Comparison of ENCODE assay signal across 20 cellular contexts in the genomic region with DNA sequence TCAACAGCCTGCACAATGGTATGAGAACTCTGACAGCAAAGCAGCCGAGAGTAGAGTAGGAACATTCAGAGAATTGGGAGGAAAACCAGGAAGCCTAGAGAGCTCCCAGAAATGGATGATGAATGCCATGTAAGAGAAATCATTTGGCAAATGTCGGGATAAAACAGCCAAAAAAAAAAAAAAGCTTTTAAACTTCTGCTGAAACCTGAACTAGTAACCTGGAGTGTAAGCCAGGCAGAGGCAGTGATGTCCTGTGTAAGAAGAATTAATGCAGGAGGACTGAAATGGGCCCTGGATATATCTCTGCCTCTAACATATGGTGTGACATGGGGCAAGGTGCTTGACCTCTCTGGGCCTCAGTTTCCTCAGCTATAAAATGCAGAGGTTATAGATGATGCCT. TPM values are rescaled to one million over a fixed set of nuclear protein-coding genes. Genes with fewer than 3 reads are reported as not detected.
DNase-seq lines count a peak whose midpoint lies in the region; ATAC-seq, FAIRE-seq and TF ChIP-seq lines count a peak whose summit lies in the region.
"Had no signal": no experiment of that assay in that cellular context is flagged by ENCODE, and none has a peak within 500 bp of the region (broad histone marks: within the 10 kb centered on the region; RNA-seq: fewer than 3 reads in every experiment).

No MANE protein-coding gene starts in this region.

- H3K4me3 ChIP-seq in SK-N-SH (ENCODE audit: low read depth in 2 of 2, low read length in 1 of 2) (no peak overlapping the region), endothelial cell of umbilical vein (replicated peaks in 1 of 3; ENCODE audit: insufficient read depth in 1 of 3, low read depth in 1 of 3, low read length in 3 of 3) (no peak overlapping the region), muscle layer of colon (ENCODE audit: low read depth in 1 of 2, low read length in 2 of 2) (no peak overlapping the region), transverse colon (no peak overlapping the region)
- H3K4me3 ChIP-seq: dorsolateral prefrontal cortex, psoas muscle had no signal

- POLR2A ChIA-PET in SK-N-SH (lab: Yijun Ruan, JAX) (no interaction called here), endothelial cell of umbilical vein (lab: Charles Lee) (no interaction called here)

- in situ Hi-C loops in transverse colon (cut with MboI; ENCODE audit: low pct_ligation_motif_present in 1 of 4, low pct_unique_long_range_greater_than_20kb in 1 of 4, low sequenced_read_pairs in 3 of 4), result loop anchor here in 3 of 4 donors (10.0 kb wide), 1 partner anchor 130 kb away; no protein-coding TSS in a partner anchor

- H3K9me3 ChIP-seq in SK-N-SH, result no peaks in the 10 kb centered on the region
- no peaks in the 10 kb centered on the region for H3K9me3 ChIP-seq in endothelial cell of umbilical vein (replicated peaks; ENCODE audit: control insufficient read depth, insufficient read depth, low read length)
- H3K9me3 ChIP-seq in muscle layer of colon (ENCODE audit: low read length), result no peaks in the 10 kb centered on the region
- H3K9me3 ChIP-seq in transverse colon, result no peaks in the 10 kb centered on the region
- H3K9me3 ChIP-seq: psoas muscle had no signal

- dilution Hi-C loops in endothelial cell of umbilical vein (cut with MboI; ENCODE audit: extremely low pct_ligation_motif_present, low sequenced_read_pairs), result no loop called here

- no peak for TF ChIP-seq RAD21 in SK-N-SH (IDR thresholded peaks at IDR 0.05; ENCODE audit: low read length)

- BruUV-seq in endothelial cell of umbilical vein (replicated peaks; lab: Mats Ljungman, UMichigan), result no TSS peak

- peaks cover 26 to 77% of the 10 kb centered on the region in 2 experiments for H3K4me1 ChIP-seq in SK-N-SH (ENCODE audit: control insufficient read depth in 1 of 2, insufficient read depth in 2 of 2, low read depth in 1 of 2, low read length in 1 of 2)
- H3K4me1 ChIP-seq in endothelial cell of umbilical vein (ENCODE audit: control insufficient read depth, extremely low read depth, insufficient read depth, low read length), result peaks cover 16% of the 10 kb centered on the region
- H3K4me1 ChIP-seq in muscle layer of colon (ENCODE audit: insufficient read depth, low read length), result peaks cover 99% of the 10 kb centered on the region
- peaks cover 6 to 69% (median 35%) of the 10 kb centered on the region in 4 donors for H3K4me1 ChIP-seq in transverse colon
- H3K4me1 ChIP-seq: psoas muscle had no signal

- DNase-seq in SK-N-SH (no peak), endothelial cell of umbilical vein (ENCODE audit: low read depth, low spot score) (no peak), transverse colon (no peak), NCI-H128 (lab: John Stamatoyannopoulos, UW; ENCODE audit: unreplicated experiment) (no peak), NCI-H526 treated with DMSO at 0.1 percent for 48 hours (lab: John Stamatoyannopoulos, UW) (no peak)
- DNase-seq: activated CD4-positive, alpha-beta memory T cell treated with anti-CD3 and anti-CD28 coated beads, Interleukin-2, amount 10 ng/mL, durations not matched to agents 7 days and 5 days; activated naive CD4-positive, alpha-beta T cell treated with anti-CD3 and anti-CD28 coated beads, Interleukin-2, amount 10 ng/mL, durations not matched to agents 7 days and 5 days; activated T-cell treated with anti-CD3 and anti-CD28 coated beads, Interleukin-2, amount 50 U/mL, for 24 hours; COR-L47; dorsolateral prefrontal cortex; NCI-H1930; NCI-H510A; WERI-Rb-1 had no signal

- peaks cover 58% of the 10 kb centered on the region for H3F3A ChIP-seq in SK-N-SH (replicated peaks; ENCODE audit: insufficient read depth)

- CTCF ChIA-PET in SK-N-SH (lab: Yijun Ruan, JAX) (interaction anchor here (3.2 to 12.9 kb wide), 3 partner anchors 9 to 134 kb away, joined by 12 to 269 read pairs (median 17); no protein-coding TSS in a partner anchor), endothelial cell of umbilical vein (lab: Charles Lee) (interaction anchor here (0.6 to 2.3 kb wide), 6 partner anchors 8 to 915 kb away, joined by 3 to 16 read pairs (median 6); no protein-coding TSS in a partner anchor)

- H3K27me3 ChIP-seq in SK-N-SH (ENCODE audit: insufficient read depth), result no peaks in the 10 kb centered on the region
- H3K27me3 ChIP-seq in endothelial cell of umbilical vein (ENCODE audit: control insufficient read depth in 2 of 2, insufficient read depth in 2 of 2, low read length in 2 of 2), result no peaks in the 10 kb centered on the region
- H3K27me3 ChIP-seq in muscle layer of colon (ENCODE audit: control insufficient read depth in 1 of 2, insufficient read depth in 2 of 2, low read length in 2 of 2), result no peaks in the 10 kb centered on the region
- H3K27me3 ChIP-seq in transverse colon, result no peaks in the 10 kb centered on the region
- H3K27me3 ChIP-seq: dorsolateral prefrontal cortex had no signal

- H3K9ac ChIP-seq in SK-N-SH (peak overlapping the region; percentile 55; the same call in 1 of the 2 replicates), endothelial cell of umbilical vein (replicated peaks; ENCODE audit: extremely low read depth, insufficient read depth, low read length) (no peak overlapping the region), muscle layer of colon (ENCODE audit: low read length) (no peak overlapping the region)

- no peak for TF ChIP-seq CTCF in SK-N-SH (IDR thresholded peaks at IDR 0.05)
- TF ChIP-seq CTCF in endothelial cell of umbilical vein (IDR thresholded peaks at IDR 0.05; ENCODE audit: extremely low read depth in 1 of 2, insufficient read depth in 1 of 2, low read depth in 1 of 2, low read length in 2 of 2), result no peak
- TF ChIP-seq CTCF in transverse colon (IDR thresholded peaks at IDR 0.05), result no peak

- H3K79me2 ChIP-seq in SK-N-SH (ENCODE audit: insufficient read depth) (peaks cover 97% of the 10 kb centered on the region), endothelial cell of umbilical vein (ENCODE audit: control insufficient read depth, insufficient read depth, low read length) (peaks cover 40% of the 10 kb centered on the region)

- H3K27ac ChIP-seq in SK-N-SH (ENCODE audit: low read depth in 2 of 2, low read length in 1 of 2) (peak overlapping the region; percentile 92 to 96), endothelial cell of umbilical vein (ENCODE audit: insufficient read depth, low read depth, low read length) (no peak overlapping the region), muscle layer of colon (ENCODE audit: low read depth, low read length) (peak overlapping the region; percentile 83), transverse colon (peak overlapping the region; percentile 39 to 84 (median 80))
- H3K27ac ChIP-seq: psoas muscle, WERI-Rb-1 had no signal

- peak; percentile 26 for TF ChIP-seq POLR2A in endothelial cell of umbilical vein (IDR thresholded peaks at IDR 0.05; ENCODE audit: low read depth, low read length)
- no peak for TF ChIP-seq POLR2A in transverse colon (IDR thresholded peaks at IDR 0.05)

- H3K4me2 ChIP-seq in SK-N-SH, result peak overlapping the region; percentile 62; the same call in 1 of the 2 replicates
- no peak overlapping the region for H3K4me2 ChIP-seq in endothelial cell of umbilical vein (ENCODE audit: insufficient read depth, low read length)

- H3K9me1 ChIP-seq in endothelial cell of umbilical vein (replicated peaks; ENCODE audit: control insufficient read depth, extremely low read depth, insufficient read depth, low read length), result no peaks in the 10 kb centered on the region

- no peaks in the 10 kb centered on the region for H3K9me2 ChIP-seq in SK-N-SH

- no peak for FAIRE-seq in endothelial cell of umbilical vein (lab: Jason Lieb, UNC)
- FAIRE-seq: H1, urothelium cell line had no signal

- H3K36me3 ChIP-seq in SK-N-SH (replicated peaks in 1 of 2; ENCODE audit: control insufficient read depth in 1 of 2, insufficient read depth in 2 of 2, low read length in 1 of 2) (peaks cover 10 to 53% of the 10 kb centered on the region in 2 experiments), endothelial cell of umbilical vein (ENCODE audit: control insufficient read depth in 2 of 2, extremely low read depth in 1 of 2, insufficient read depth in 2 of 2, low read length in 2 of 2) (peaks cover 3 to 8% of the 10 kb centered on the region in 2 experiments), muscle layer of colon (ENCODE audit: insufficient read depth, low read length) (peaks cover 25% of the 10 kb centered on the region), transverse colon (no peaks in the 10 kb centered on the region)

- TF ChIP-seq EP300 in SK-N-SH (IDR thresholded peaks at IDR 0.05; ENCODE audit: borderline replicate concordance in 1 of 2, low read depth in 1 of 2, low read length in 1 of 2), result no peak
- no peak for TF ChIP-seq EP300 in transverse colon (IDR thresholded peaks at IDR 0.05; ENCODE audit: low read depth)

- no peak for ATAC-seq in HG02678 (IDR thresholded peaks at IDR 0.05; ENCODE audit: unreplicated experiment)
- ATAC-seq: esophagus mucosa; stimulated activated memory B cell treated with anti-CD40 and anti-IgM and Interleukin-4, amounts not matched to agents 10 μg/mL and 1 μg/mL and 100 μg/mL, for 72 hours had no signal

- intact Hi-C loops in endothelial cell of umbilical vein (cut with micrococcal nuclease) (no loop called here), transverse colon (cut with DNase I; ENCODE audit: low total_unique reads) (no loop called here)

- WGBS in SK-N-SH (ENCODE audit: low lambda C conversion rate), result 31% methylated on average over 2 of the region's 2 CpGs
- 54 to 82% methylated on average over 2 of the region's 2 CpGs for WGBS in transverse colon (ENCODE audit: low coverage in 1 of 2), 2 donors

- H4K20me1 ChIP-seq in SK-N-SH (ENCODE audit: insufficient read depth), result no peaks in the 10 kb centered on the region
- H4K20me1 ChIP-seq in endothelial cell of umbilical vein (replicated peaks; ENCODE audit: control insufficient read depth, extremely low read depth, insufficient read depth, low read length), result no peaks in the 10 kb centered on the region

- H2AFZ ChIP-seq in SK-N-SH (ENCODE audit: low read depth) (no peak overlapping the region), endothelial cell of umbilical vein (ENCODE audit: low read depth, low read length) (no peak overlapping the region)

TF ChIP-seq in endothelial cell of umbilical vein, 7 proteins besides CTCF, POLR2A, EP300 and RAD21 (continues in another document):
- TF ChIP-seq POLR2AphosphoS5 (IDR thresholded peaks at IDR 0.05; ENCODE audit: insufficient read depth, low read depth, low read length), result no peak

RNA-seq across cellular contexts. Expression of gene FSTL1, which starts 25.6 kb away (rescaled TPM):
- polyA plus RNA-seq in SK-N-SH (2012; rRNA removed), result 329 and 454 TPM in 2 replicates
- polyA plus RNA-seq in SK-N-SH (2012; cell fraction: cytosol; rRNA removed), result 409 and 444 TPM in 2 replicates
- polyA plus RNA-seq in SK-N-SH (2012; cell fraction: nucleus; rRNA removed), result 657 and 858 TPM in 2 replicates
- total RNA-seq in endothelial cell of umbilical vein, result 522 and 562 TPM in 2 replicates
- 235 and 237 TPM in 2 replicates for polyA plus RNA-seq in endothelial cell of umbilical vein
- polyA plus RNA-seq in endothelial cell of umbilical vein (2011; cell fraction: cytosol; rRNA removed), result 250 and 312 TPM in 2 replicates
- polyA plus RNA-seq in endothelial cell of umbilical vein (2011; cell fraction: nucleus; rRNA removed), result 299 and 313 TPM in 2 replicates
- 670 and 901 TPM in 2 replicates for polyA plus RNA-seq in endothelial cell of umbilical vein (2012)
- polyA minus RNA-seq in endothelial cell of umbilical vein, result 697 and 971 TPM in 2 replicates
- polyA minus RNA-seq in endothelial cell of umbilical vein (2011; cell fraction: cytosol; rRNA and poly(A)+ RNA removed), result 5.9 TPM
- 149 and 281 TPM in 2 replicates for polyA minus RNA-seq in endothelial cell of umbilical vein (2011; cell fraction: nucleus; rRNA and poly(A)+ RNA removed)
- total RNA-seq in transverse colon, result 100 to 1,000 TPM in 1 of 4 donors, 10 to 100 TPM in 3; 81.2 to 106 (median 91.8) TPM
